ENCODE assay signal across 1 cellular context in genomic region chr5:5755888-5756287, GRCh38.
TF ChIP-seq lines count a peak whose summit lies in the region.

No MANE protein-coding gene starts in this region.

TF ChIP-seq in GM23338, 12 proteins besides CTCF, POLR2A, EP300 and RAD21 (continued from another document):
- TF ChIP-seq REST (IDR thresholded peaks at IDR 0.05; ENCODE audit: unreplicated experiment) (no peak), EZH2phosphoT487 (IDR thresholded peaks at IDR 0.05; ENCODE audit: unreplicated experiment) (no peak), EZH2 (IDR thresholded peaks at IDR 0.05; ENCODE audit: low read depth, unreplicated experiment) (no peak), CREB1 (CRISPR knock-in tag; IDR thresholded peaks at IDR 0.05; ENCODE audit: low read depth) (no peak), ZNF114 (CRISPR knock-in tag; IDR thresholded peaks at IDR 0.05) (no peak), STAT1 (IDR thresholded peaks at IDR 0.05; ENCODE audit: unreplicated experiment) (no peak), JUNB (IDR thresholded peaks at IDR 0.05; ENCODE audit: unreplicated experiment) (no peak)
TF ChIP-seq in GM23338: peak in this region for 0.
